In the genomic region with DNA sequence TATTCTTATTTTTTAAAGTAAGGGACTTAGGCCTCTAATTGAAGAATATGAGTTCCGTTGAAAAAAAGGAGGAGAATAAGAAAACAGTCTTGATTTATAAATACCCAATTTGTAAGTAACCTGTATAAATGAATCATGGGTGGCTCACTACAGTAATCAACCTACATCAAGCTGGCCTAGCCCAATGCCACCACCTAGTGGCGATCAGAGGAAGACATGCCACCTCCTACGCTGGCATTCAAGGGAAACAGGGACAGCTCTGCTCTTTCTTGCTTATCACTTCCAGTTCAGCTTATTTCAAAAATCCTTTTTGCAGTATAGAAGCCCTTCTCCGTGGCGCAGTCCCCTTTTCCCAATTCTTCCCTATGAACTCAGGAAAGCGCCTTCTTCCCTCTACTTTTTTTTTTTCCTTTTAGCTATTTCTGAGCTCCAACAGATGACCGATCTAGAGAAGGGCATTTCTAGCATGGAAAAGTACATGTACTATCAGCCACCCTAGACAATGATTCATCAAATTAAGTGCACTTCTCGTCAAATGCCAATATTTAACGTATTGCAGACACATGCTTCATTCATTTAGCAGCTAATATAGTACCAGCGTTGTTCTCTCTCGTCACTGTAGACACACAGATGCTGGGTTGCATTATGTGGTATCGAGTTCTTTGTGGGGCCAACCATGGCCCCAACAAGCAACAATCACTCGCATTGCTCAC, we compare ENCODE assay signal across 8 cellular contexts. TPM values are rescaled to one million over a fixed set of nuclear protein-coding genes. Genes with fewer than 3 reads are reported as not detected.
DNase-seq lines count a peak whose midpoint lies in the region; ATAC-seq and TF ChIP-seq lines count a peak whose summit lies in the region.

No MANE protein-coding gene starts in this region.

- H3K4me3 ChIP-seq in BLaER1 = no peak overlapping the region
- no peak overlapping the region for H3K4me3 ChIP-seq in choroid plexus epithelial cell (ENCODE audit: low read depth, low read length)
- no peak overlapping the region for H3K4me3 ChIP-seq in right lobe of liver

- no peak overlapping the region for H3K9ac ChIP-seq in BLaER1

- H4K20me1 ChIP-seq in BLaER1 = no peaks in the 10 kb centered on the region

- TF ChIP-seq CTCF in choroid plexus epithelial cell (conservative IDR thresholded peaks at IDR 0.05; ENCODE audit: low read depth, low read length) (peak; percentile 98), right lobe of liver (IDR thresholded peaks at IDR 0.05) (peak; percentile 78 to 97 (median 92))

- peaks cover 36% of the 10 kb centered on the region for H3K4me1 ChIP-seq in BLaER1
- peaks cover 0 to 35% (median 10%) of the 10 kb centered on the region in 4 donors for H3K4me1 ChIP-seq in right lobe of liver

- H3K27me3 ChIP-seq in BLaER1 = no peaks in the 10 kb centered on the region
- no peaks in the 10 kb centered on the region for H3K27me3 ChIP-seq in right lobe of liver

- intact Hi-C loops in right lobe of liver (cut with DNase I) = loop anchor here in 1 of 2 donors (10.0 kb wide), 1 partner anchor 55 kb away; no protein-coding TSS in a partner anchor

- peak overlapping the region; percentile 77 for H3K4me2 ChIP-seq in BLaER1

- 37% methylated on average over 13 of the region's 13 CpGs for WGBS in right lobe of liver (ENCODE audit: insufficient coverage, low coverage, low lambda C conversion rate, missing lambda C conversion rate)

- no peak overlapping the region for H3K27ac ChIP-seq in BLaER1
- peak overlapping the region in 1 of 3 donors; percentile 57 for H3K27ac ChIP-seq in right lobe of liver

- ATAC-seq in GM19025 (IDR thresholded peaks at IDR 0.05; ENCODE audit: low read depth, unreplicated experiment) = peak; percentile 98
- ATAC-seq in HG03175 (IDR thresholded peaks at IDR 0.05; ENCODE audit: unreplicated experiment) = peak; percentile 94
- peak; percentile 90 to 91 for ATAC-seq in activated CD4-positive, CD25-positive, alpha-beta regulatory T cell treated with anti-CD3 and anti-CD28 coated beads, Interleukin-2, amount 50 U/mL, for 24 hours
- ATAC-seq in right lobe of liver = peak; percentile 92 to 97 (median 97)

- peak; percentile 62 for DNase-seq in NCI-H2196 (lab: John Stamatoyannopoulos, UW; ENCODE audit: unreplicated experiment)
- peak; percentile 91 for DNase-seq in choroid plexus epithelial cell (ENCODE audit: low read depth)
- DNase-seq in right lobe of liver = peak; percentile 55 to 77 (median 76)
- peak; percentile 20 for DNase-seq in stimulated activated CD8-positive, alpha-beta memory T cell treated with anti-CD3 and anti-CD28 coated beads, Interleukin-12 subunit alpha, Interleukin-12 subunit beta, amount 100 ng/mL, for 24 hours (ENCODE audit: extremely low read depth)

- H3K36me3 ChIP-seq in BLaER1 (no peaks in the 10 kb centered on the region), right lobe of liver (no peaks in the 10 kb centered on the region)

- no peak for TF ChIP-seq POLR2A in right lobe of liver (IDR thresholded peaks at IDR 0.05)

- H3K9me3 ChIP-seq in BLaER1 (no peaks in the 10 kb centered on the region), right lobe of liver (no peaks in the 10 kb centered on the region)

RNA-seq across cellular contexts. Expression of a gene that starts 28.3 kb away (rescaled TPM):
- 10 to 100 TPM; 15.0 to 33.3 (median 30.0) TPM for total RNA-seq in right lobe of liver

Comparison
In these comparisons a context has a peak if more than half of its experiments do, and no peak if none do; other contexts are left out.
1. DNase-seq: peak in every context shown above with its lines; median percentile 91 in choroid plexus epithelial cell; 76 in right lobe of liver; 62 in NCI-H2196; 20 in stimulated activated CD8-positive, alpha-beta memory T cell treated with anti-CD3 and anti-CD28 coated beads, Interleukin-12 subunit alpha, Interleukin-12 subunit beta, amount 100 ng/mL, for 24 hours.